12 cellular contexts compared by ENCODE assay signal in genomic region chr17:7656958-7657715, GRCh38. TPM values are rescaled to one million over a fixed set of nuclear protein-coding genes. Genes with fewer than 3 reads are reported as not detected.
DNase-seq lines count a peak whose midpoint lies in the region; ATAC-seq, FAIRE-seq and TF ChIP-seq lines count a peak whose summit lies in the region.
"Had no signal": no experiment of that assay in that cellular context is flagged by ENCODE, and none has a peak within 500 bp of the region (broad histone marks: within the 10 kb centered on the region; RNA-seq: fewer than 3 reads in every experiment).

No MANE protein-coding gene starts in this region.

- H3K4me3 ChIP-seq in fibroblast of the aortic adventitia (ENCODE audit: low read depth, low read length) (no peak overlapping the region), HepG2 (replicated peaks in 1 of 3; ENCODE audit: insufficient read depth in 1 of 3, low read depth in 2 of 3, low read length in 3 of 3) (no peak overlapping the region)

- TF ChIP-seq CTCF in fibroblast of the aortic adventitia (IDR thresholded peaks at IDR 0.05; ENCODE audit: insufficient read depth, low read length) (no peak), HepG2 (CRISPR knock-in tag; IDR thresholded peaks at IDR 0.05) (no peak)

- CTCF ChIA-PET in HepG2 (lab: Yijun Ruan, JAX; ENCODE audit: low intra/inter-chr PET ratio, low total read pairs) = no interaction called here

- no peak for TF ChIP-seq POLR2A in HepG2 (IDR thresholded peaks at IDR 0.05; ENCODE audit: insufficient read depth in 1 of 2, low read depth in 2 of 2, low read length in 2 of 2)

- FAIRE-seq in HepG2 (lab: Jason Lieb, UNC) = no peak
- FAIRE-seq: RCC 7860 had no signal

- in situ Hi-C loops in HepG2 (cut with HindIII; ENCODE audit: extremely low pct_ligation_motif_present, low pct_unique_long_range_greater_than_20kb) = no loop called here

- no peaks in the 10 kb centered on the region for H3K4me1 Mint-ChIP-seq in activated T-helper 17 cell treated with anti-CD3 and anti-CD28 coated beads, Interleukin-2, amount 50 U/mL, for 72 hours

- no peaks in the 10 kb centered on the region for H3K4me1 ChIP-seq in HepG2 (ENCODE audit: insufficient read depth, low read length)

- no peak overlapping the region for H3K4me2 ChIP-seq in HepG2 (ENCODE audit: low read depth, low read length)

- intact Hi-C loops in HepG2 (cut with micrococcal nuclease; ENCODE audit: unreplicated experiment) = no loop called here

- no peak for TF ChIP-seq RAD21 in HepG2 (CRISPR knock-in tag; IDR thresholded peaks at IDR 0.05)

- no peaks in the 10 kb centered on the region for H3K27me3 Mint-ChIP-seq in activated T-helper 17 cell treated with anti-CD3 and anti-CD28 coated beads, Interleukin-2, amount 50 U/mL, for 72 hours

- no peak overlapping the region for H3K9ac ChIP-seq in HepG2 (ENCODE audit: insufficient read depth, low read depth, low read length)

- DNase-seq in NCI-H82 treated with DMSO at 0.1 percent for 48 hours (lab: John Stamatoyannopoulos, UW; ENCODE audit: unreplicated experiment) = peak; percentile 64
- DNase-seq in fibroblast of the aortic adventitia (ENCODE audit: low read depth) = peak; percentile 11
- DNase-seq in HepG2 (ENCODE audit: low spot score) = no peak
- peak in 38 of 49 donors; percentile 12 to 88 (median 62) for DNase-seq in substantia nigra (lab: John Stamatoyannopoulos, UW)
- no peak for DNase-seq in activated CD4-positive, alpha-beta T cell treated with anti-CD3 and anti-CD28 coated beads, Interleukin-2, amount 50 U/mL, for 48 hours
- DNase-seq in activated CD4-positive, alpha-beta T cell treated with anti-CD3 and anti-CD28 coated beads for 48 hours = no peak
- DNase-seq in NCI-H2107 (lab: John Stamatoyannopoulos, UW) = no peak
- DNase-seq: activated CD4-positive, alpha-beta T cell treated with anti-CD3 and anti-CD28 coated beads for 4 hours; COR-L47; NCI-H1092 had no signal

- no peak for ATAC-seq in HepG2
- no peak for ATAC-seq in activated T-helper 17 cell treated with anti-CD3 and anti-CD28 coated beads, Interleukin-2, amount 50 U/mL, for 72 hours (replicated peaks)

- no peak overlapping the region for H3K4me3 Mint-ChIP-seq in activated T-helper 17 cell treated with anti-CD3 and anti-CD28 coated beads, Interleukin-2, amount 50 U/mL, for 72 hours

- H3K27ac Mint-ChIP-seq in activated T-helper 17 cell treated with anti-CD3 and anti-CD28 coated beads, Interleukin-2, amount 50 U/mL, for 72 hours = no peak overlapping the region

- no peaks in the 10 kb centered on the region for H3K36me3 ChIP-seq in HepG2 (replicated peaks in 1 of 2; ENCODE audit: control insufficient read depth in 1 of 2, insufficient read depth in 2 of 2, low read length in 2 of 2)

- POLR2A ChIA-PET in HepG2 (lab: Yijun Ruan, JAX) = no interaction called here

- no peaks in the 10 kb centered on the region for H3K9me3 Mint-ChIP-seq in activated T-helper 17 cell treated with anti-CD3 and anti-CD28 coated beads, Interleukin-2, amount 50 U/mL, for 72 hours

- H3K9me3 ChIP-seq in HepG2 (ENCODE audit: low read length) = no peaks in the 10 kb centered on the region

- 53% methylated on average over 12 of the region's 12 CpGs for WGBS in HepG2 (ENCODE audit: low lambda C conversion rate)

- BruUV-seq in HepG2 (replicated peaks; lab: Mats Ljungman, UMichigan) = no TSS peak

- no peak overlapping the region for H3K27ac ChIP-seq in HepG2 (ENCODE audit: extremely low read length, insufficient read depth, low read length)
- H3K27ac ChIP-seq in substantia nigra (ENCODE audit: low read depth, low read length, poor library complexity, severe bottlenecking) = no peak overlapping the region

- H4K20me1 ChIP-seq in HepG2 (ENCODE audit: insufficient read depth, low read length) = no peaks in the 10 kb centered on the region

- H3K79me2 ChIP-seq in HepG2 (ENCODE audit: insufficient read depth, low read length) = no peaks in the 10 kb centered on the region

- TF ChIP-seq EP300 in HepG2 (IDR thresholded peaks at IDR 0.05; ENCODE audit: low read depth in 2 of 2, low read length in 2 of 2) = no peak
- no peak for TF ChIP-seq EP300 in HepG2 (CRISPR knock-in tag; IDR thresholded peaks at IDR 0.05; ENCODE audit: borderline replicate concordance)

- peaks cover 1 to 36% of the 10 kb centered on the region in 2 experiments; a peak in 4 of 5 replicates for H3K27me3 ChIP-seq in HepG2 (ENCODE audit: control insufficient read depth in 1 of 2, insufficient read depth in 2 of 2, low read length in 2 of 2)

- H2AFZ ChIP-seq in HepG2 (ENCODE audit: low read length) = no peak overlapping the region

- no peaks in the 10 kb centered on the region for H3K36me3 Mint-ChIP-seq in activated T-helper 17 cell treated with anti-CD3 and anti-CD28 coated beads, Interleukin-2, amount 50 U/mL, for 72 hours (ENCODE audit: low read depth)

RNA-seq across cellular contexts. Expression of gene ATP1B2, which starts 6.4 kb away (rescaled TPM):
- total RNA-seq in fibroblast of the aortic adventitia (ENCODE audit: low replicate concordance) (not detected in 2 replicates), HepG2 (2016; rRNA removed; fragmentation: Illumina TruSeq; extraction: Trizol) (not detected in 2 replicates)
- total RNA-seq in HepG2 (2016; cell fraction: cytosol; rRNA removed; fragmentation: Illumina TruSeq; extraction: Trizol; ENCODE audit: low read depth) = not detected in 2 replicates
- not detected in 2 replicates for total RNA-seq in HepG2 (2016; cell fraction: insoluble cytoplasmic fraction; rRNA removed; fragmentation: Illumina TruSeq; extraction: Trizol)
- total RNA-seq in HepG2 (2016; cell fraction: membrane; rRNA removed; fragmentation: Illumina TruSeq; extraction: Trizol) = not detected in 2 replicates
- total RNA-seq in HepG2 (2016; cell fraction: nucleus; rRNA removed; fragmentation: Illumina TruSeq; extraction: Trizol) = not detected in 2 replicates
- 0.04 TPM in 1 of 2 replicates, not detected in the other for polyA plus RNA-seq in HepG2 (2011; rRNA removed)
- polyA plus RNA-seq in HepG2 (2011; cell fraction: cytosol; rRNA removed) = 0.03 TPM in 1 of 2 replicates, not detected in the other
- polyA plus RNA-seq in HepG2 (2011; cell fraction: nucleus; rRNA removed) = not detected in 2 replicates
- 0.12 and 0.25 TPM in 2 replicates for polyA plus RNA-seq in HepG2 (2012)
- not detected in 2 replicates for polyA plus RNA-seq in HepG2 (2016; cell fraction: cytosol; fragmentation: Illumina TruSeq; extraction: Trizol; ENCODE audit: low read depth)
- polyA plus RNA-seq in HepG2 (2016; cell fraction: insoluble cytoplasmic fraction; fragmentation: Illumina TruSeq; extraction: Trizol; ENCODE audit: low read depth) = 0.51 TPM in 1 of 2 replicates, not detected in the other
- polyA plus RNA-seq in HepG2 (2016; cell fraction: membrane; fragmentation: Illumina TruSeq; extraction: Trizol; ENCODE audit: low read depth) = not detected in 2 replicates
- 0.19 TPM in 1 of 2 replicates, not detected in the other for polyA plus RNA-seq in HepG2 (2016; cell fraction: nucleus; fragmentation: Illumina TruSeq; extraction: Trizol; ENCODE audit: insufficient read depth, low read depth)
- not detected in 2 replicates for polyA minus RNA-seq in HepG2 (2011; rRNA and poly(A)+ RNA removed; ENCODE audit: low replicate concordance)
- polyA minus RNA-seq in HepG2 (2011; cell fraction: cytosol; rRNA and poly(A)+ RNA removed) = not detected in 2 replicates
- not detected in 2 replicates for polyA minus RNA-seq in HepG2 (2011; cell fraction: nucleus; rRNA and poly(A)+ RNA removed)
- total RNA-seq in activated T-helper 17 cell treated with anti-CD3 and anti-CD28 coated beads, Interleukin-2, amount 50 U/mL, for 72 hours = under 1 TPM; 0.06 to 0.42 TPM

RNA-seq across cellular contexts. Expression of gene SHBG, which starts 27.2 kb away (rescaled TPM):
- total RNA-seq in fibroblast of the aortic adventitia (ENCODE audit: low replicate concordance) (0.25 and 0.36 TPM in 2 replicates), HepG2 (2016; rRNA removed; fragmentation: Illumina TruSeq; extraction: Trizol) (1.6 and 4.0 TPM in 2 replicates)
- total RNA-seq in HepG2 (2016; cell fraction: cytosol; rRNA removed; fragmentation: Illumina TruSeq; extraction: Trizol; ENCODE audit: low read depth) = 0.88 and 1.1 TPM in 2 replicates
- total RNA-seq in HepG2 (2016; cell fraction: insoluble cytoplasmic fraction; rRNA removed; fragmentation: Illumina TruSeq; extraction: Trizol) = 2.0 and 4.4 TPM in 2 replicates
- 0.96 and 1.0 TPM in 2 replicates for total RNA-seq in HepG2 (2016; cell fraction: membrane; rRNA removed; fragmentation: Illumina TruSeq; extraction: Trizol)
- total RNA-seq in HepG2 (2016; cell fraction: nucleus; rRNA removed; fragmentation: Illumina TruSeq; extraction: Trizol) = 4.2 and 4.7 TPM in 2 replicates
- polyA plus RNA-seq in HepG2 (2011; rRNA removed) = 6.1 and 10.2 TPM in 2 replicates
- polyA plus RNA-seq in HepG2 (2011; cell fraction: cytosol; rRNA removed) = 3.2 and 4.3 TPM in 2 replicates
- 7.7 and 13.5 TPM in 2 replicates for polyA plus RNA-seq in HepG2 (2011; cell fraction: nucleus; rRNA removed)
- polyA plus RNA-seq in HepG2 (2012) = 5.5 TPM in 2 replicates
- 1.1 and 2.0 TPM in 2 replicates for polyA plus RNA-seq in HepG2 (2016; cell fraction: cytosol; fragmentation: Illumina TruSeq; extraction: Trizol; ENCODE audit: low read depth)
- 2.5 and 2.9 TPM in 2 replicates for polyA plus RNA-seq in HepG2 (2016; cell fraction: insoluble cytoplasmic fraction; fragmentation: Illumina TruSeq; extraction: Trizol; ENCODE audit: low read depth)
- polyA plus RNA-seq in HepG2 (2016; cell fraction: membrane; fragmentation: Illumina TruSeq; extraction: Trizol; ENCODE audit: low read depth) = 1.4 TPM in 2 replicates
- polyA plus RNA-seq in HepG2 (2016; cell fraction: nucleus; fragmentation: Illumina TruSeq; extraction: Trizol; ENCODE audit: insufficient read depth, low read depth) = 5.6 and 8.1 TPM in 2 replicates
- polyA minus RNA-seq in HepG2 (2011; rRNA and poly(A)+ RNA removed; ENCODE audit: low replicate concordance) = 1.0 and 5.0 TPM in 2 replicates
- 1.6 and 1.7 TPM in 2 replicates for polyA minus RNA-seq in HepG2 (2011; cell fraction: cytosol; rRNA and poly(A)+ RNA removed)
- 2.8 and 5.1 TPM in 2 replicates for polyA minus RNA-seq in HepG2 (2011; cell fraction: nucleus; rRNA and poly(A)+ RNA removed)
- under 1 TPM in 1 of 2 donors, not detected in 1; 0.71 TPM for total RNA-seq in activated T-helper 17 cell treated with anti-CD3 and anti-CD28 coated beads, Interleukin-2, amount 50 U/mL, for 72 hours

RNA-seq across cellular contexts. Expression of gene SAT2, which starts 29.5 kb away (rescaled TPM):
- total RNA-seq in fibroblast of the aortic adventitia (ENCODE audit: low replicate concordance) (34.5 and 82.2 TPM in 2 replicates), HepG2 (2016; rRNA removed; fragmentation: Illumina TruSeq; extraction: Trizol) (83.1 and 93.7 TPM in 2 replicates)
- 40.6 and 43.0 TPM in 2 replicates for total RNA-seq in HepG2 (2016; cell fraction: cytosol; rRNA removed; fragmentation: Illumina TruSeq; extraction: Trizol; ENCODE audit: low read depth)
- 80.1 and 101 TPM in 2 replicates for total RNA-seq in HepG2 (2016; cell fraction: insoluble cytoplasmic fraction; rRNA removed; fragmentation: Illumina TruSeq; extraction: Trizol)
- total RNA-seq in HepG2 (2016; cell fraction: membrane; rRNA removed; fragmentation: Illumina TruSeq; extraction: Trizol) = 63.2 and 65.7 TPM in 2 replicates
- 86.9 and 89.2 TPM in 2 replicates for total RNA-seq in HepG2 (2016; cell fraction: nucleus; rRNA removed; fragmentation: Illumina TruSeq; extraction: Trizol)
- 35.7 and 37.6 TPM in 2 replicates for polyA plus RNA-seq in HepG2 (2011; rRNA removed)
- polyA plus RNA-seq in HepG2 (2011; cell fraction: cytosol; rRNA removed) = 30.8 and 36.1 TPM in 2 replicates
- 93.7 and 103 TPM in 2 replicates for polyA plus RNA-seq in HepG2 (2011; cell fraction: nucleus; rRNA removed)
- polyA plus RNA-seq in HepG2 (2012) = 69.5 and 73.6 TPM in 2 replicates
- 44.9 and 56.1 TPM in 2 replicates for polyA plus RNA-seq in HepG2 (2016; cell fraction: cytosol; fragmentation: Illumina TruSeq; extraction: Trizol; ENCODE audit: low read depth)
- 101 and 106 TPM in 2 replicates for polyA plus RNA-seq in HepG2 (2016; cell fraction: insoluble cytoplasmic fraction; fragmentation: Illumina TruSeq; extraction: Trizol; ENCODE audit: low read depth)
- polyA plus RNA-seq in HepG2 (2016; cell fraction: membrane; fragmentation: Illumina TruSeq; extraction: Trizol; ENCODE audit: low read depth) = 58.6 and 71.0 TPM in 2 replicates
- 172 and 175 TPM in 2 replicates for polyA plus RNA-seq in HepG2 (2016; cell fraction: nucleus; fragmentation: Illumina TruSeq; extraction: Trizol; ENCODE audit: insufficient read depth, low read depth)
- polyA minus RNA-seq in HepG2 (2011; rRNA and poly(A)+ RNA removed; ENCODE audit: low replicate concordance) = 4.5 and 8.9 TPM in 2 replicates
- 5.8 and 6.5 TPM in 2 replicates for polyA minus RNA-seq in HepG2 (2011; cell fraction: cytosol; rRNA and poly(A)+ RNA removed)
- polyA minus RNA-seq in HepG2 (2011; cell fraction: nucleus; rRNA and poly(A)+ RNA removed) = 12.1 and 13.1 TPM in 2 replicates
- total RNA-seq in activated T-helper 17 cell treated with anti-CD3 and anti-CD28 coated beads, Interleukin-2, amount 50 U/mL, for 72 hours = 10 to 100 TPM; 25.5 to 62.7 TPM

RNA-seq across cellular contexts. Expression of gene TP53, which starts 30.2 kb away (rescaled TPM):
- total RNA-seq in fibroblast of the aortic adventitia (ENCODE audit: low replicate concordance) (17.8 and 68.7 TPM in 2 replicates), HepG2 (2016; rRNA removed; fragmentation: Illumina TruSeq; extraction: Trizol) (29.9 and 35.0 TPM in 2 replicates)
- 7.4 and 8.1 TPM in 2 replicates for total RNA-seq in HepG2 (2016; cell fraction: cytosol; rRNA removed; fragmentation: Illumina TruSeq; extraction: Trizol; ENCODE audit: low read depth)
- total RNA-seq in HepG2 (2016; cell fraction: insoluble cytoplasmic fraction; rRNA removed; fragmentation: Illumina TruSeq; extraction: Trizol) = 30.5 and 32.0 TPM in 2 replicates
- total RNA-seq in HepG2 (2016; cell fraction: membrane; rRNA removed; fragmentation: Illumina TruSeq; extraction: Trizol) = 23.8 and 26.1 TPM in 2 replicates
- 19.9 and 21.8 TPM in 2 replicates for total RNA-seq in HepG2 (2016; cell fraction: nucleus; rRNA removed; fragmentation: Illumina TruSeq; extraction: Trizol)
- 17.1 and 19.8 TPM in 2 replicates for polyA plus RNA-seq in HepG2 (2011; rRNA removed)
- 14.9 and 15.3 TPM in 2 replicates for polyA plus RNA-seq in HepG2 (2011; cell fraction: cytosol; rRNA removed)
- 24.8 and 25.1 TPM in 2 replicates for polyA plus RNA-seq in HepG2 (2011; cell fraction: nucleus; rRNA removed)
- polyA plus RNA-seq in HepG2 (2012) = 23.2 and 32.7 TPM in 2 replicates
- polyA plus RNA-seq in HepG2 (2016; cell fraction: cytosol; fragmentation: Illumina TruSeq; extraction: Trizol; ENCODE audit: low read depth) = 4.3 and 5.3 TPM in 2 replicates
- polyA plus RNA-seq in HepG2 (2016; cell fraction: insoluble cytoplasmic fraction; fragmentation: Illumina TruSeq; extraction: Trizol; ENCODE audit: low read depth) = 40.7 and 45.0 TPM in 2 replicates
- 13.3 and 15.8 TPM in 2 replicates for polyA plus RNA-seq in HepG2 (2016; cell fraction: membrane; fragmentation: Illumina TruSeq; extraction: Trizol; ENCODE audit: low read depth)
- 36.9 and 39.3 TPM in 2 replicates for polyA plus RNA-seq in HepG2 (2016; cell fraction: nucleus; fragmentation: Illumina TruSeq; extraction: Trizol; ENCODE audit: insufficient read depth, low read depth)
- 22.4 and 24.9 TPM in 2 replicates for polyA minus RNA-seq in HepG2 (2011; rRNA and poly(A)+ RNA removed; ENCODE audit: low replicate concordance)
- 18.2 and 23.9 TPM in 2 replicates for polyA minus RNA-seq in HepG2 (2011; cell fraction: cytosol; rRNA and poly(A)+ RNA removed)
- 13.0 and 14.8 TPM in 2 replicates for polyA minus RNA-seq in HepG2 (2011; cell fraction: nucleus; rRNA and poly(A)+ RNA removed)
- total RNA-seq in activated T-helper 17 cell treated with anti-CD3 and anti-CD28 coated beads, Interleukin-2, amount 50 U/mL, for 72 hours = 100 to 1,000 TPM in 1 of 2 donors, 10 to 100 TPM in 1; 79.0 to 137 TPM

RNA-seq across cellular contexts. Expression of gene WRAP53, which starts 31.1 kb away (rescaled TPM):
- total RNA-seq in fibroblast of the aortic adventitia (ENCODE audit: low replicate concordance) (7.4 and 11.0 TPM in 2 replicates), HepG2 (2016; rRNA removed; fragmentation: Illumina TruSeq; extraction: Trizol) (18.1 and 19.5 TPM in 2 replicates)
- total RNA-seq in HepG2 (2016; cell fraction: cytosol; rRNA removed; fragmentation: Illumina TruSeq; extraction: Trizol; ENCODE audit: low read depth) = 8.6 and 9.4 TPM in 2 replicates
- 17.9 and 22.2 TPM in 2 replicates for total RNA-seq in HepG2 (2016; cell fraction: insoluble cytoplasmic fraction; rRNA removed; fragmentation: Illumina TruSeq; extraction: Trizol)
- total RNA-seq in HepG2 (2016; cell fraction: membrane; rRNA removed; fragmentation: Illumina TruSeq; extraction: Trizol) = 8.1 and 11.5 TPM in 2 replicates
- 12.1 and 15.8 TPM in 2 replicates for total RNA-seq in HepG2 (2016; cell fraction: nucleus; rRNA removed; fragmentation: Illumina TruSeq; extraction: Trizol)
- 7.0 and 7.2 TPM in 2 replicates for polyA plus RNA-seq in HepG2 (2011; rRNA removed)
- 4.4 and 7.1 TPM in 2 replicates for polyA plus RNA-seq in HepG2 (2011; cell fraction: cytosol; rRNA removed)
- polyA plus RNA-seq in HepG2 (2011; cell fraction: nucleus; rRNA removed) = 11.7 and 15.9 TPM in 2 replicates
- 5.6 and 6.3 TPM in 2 replicates for polyA plus RNA-seq in HepG2 (2012)
- polyA plus RNA-seq in HepG2 (2016; cell fraction: cytosol; fragmentation: Illumina TruSeq; extraction: Trizol; ENCODE audit: low read depth) = 7.7 and 8.3 TPM in 2 replicates
- polyA plus RNA-seq in HepG2 (2016; cell fraction: insoluble cytoplasmic fraction; fragmentation: Illumina TruSeq; extraction: Trizol; ENCODE audit: low read depth) = 16.8 and 21.2 TPM in 2 replicates
- polyA plus RNA-seq in HepG2 (2016; cell fraction: membrane; fragmentation: Illumina TruSeq; extraction: Trizol; ENCODE audit: low read depth) = 8.3 and 11.4 TPM in 2 replicates
- polyA plus RNA-seq in HepG2 (2016; cell fraction: nucleus; fragmentation: Illumina TruSeq; extraction: Trizol; ENCODE audit: insufficient read depth, low read depth) = 20.5 and 21.7 TPM in 2 replicates
- 11.5 and 30.5 TPM in 2 replicates for polyA minus RNA-seq in HepG2 (2011; rRNA and poly(A)+ RNA removed; ENCODE audit: low replicate concordance)
- polyA minus RNA-seq in HepG2 (2011; cell fraction: cytosol; rRNA and poly(A)+ RNA removed) = 4.7 and 5.5 TPM in 2 replicates
- polyA minus RNA-seq in HepG2 (2011; cell fraction: nucleus; rRNA and poly(A)+ RNA removed) = 6.0 and 6.4 TPM in 2 replicates
- 10 to 100 TPM; 18.0 to 32.9 TPM for total RNA-seq in activated T-helper 17 cell treated with anti-CD3 and anti-CD28 coated beads, Interleukin-2, amount 50 U/mL, for 72 hours

Comparison
In these comparisons a context has a peak if more than half of its experiments do, and no peak if none do; other contexts are left out.
1. DNase-seq: peak in NCI-H82 treated with DMSO at 0.1 percent for 48 hours (single experiment), fibroblast of the aortic adventitia (single experiment) and substantia nigra (38 of 49); none in HepG2 (single experiment), activated CD4-positive, alpha-beta T cell treated with anti-CD3 and anti-CD28 coated beads, Interleukin-2, amount 50 U/mL, for 48 hours (0 of 2), activated CD4-positive, alpha-beta T cell treated with anti-CD3 and anti-CD28 coated beads for 48 hours (single experiment) and NCI-H2107 (single experiment).